In the genomic region with DNA sequence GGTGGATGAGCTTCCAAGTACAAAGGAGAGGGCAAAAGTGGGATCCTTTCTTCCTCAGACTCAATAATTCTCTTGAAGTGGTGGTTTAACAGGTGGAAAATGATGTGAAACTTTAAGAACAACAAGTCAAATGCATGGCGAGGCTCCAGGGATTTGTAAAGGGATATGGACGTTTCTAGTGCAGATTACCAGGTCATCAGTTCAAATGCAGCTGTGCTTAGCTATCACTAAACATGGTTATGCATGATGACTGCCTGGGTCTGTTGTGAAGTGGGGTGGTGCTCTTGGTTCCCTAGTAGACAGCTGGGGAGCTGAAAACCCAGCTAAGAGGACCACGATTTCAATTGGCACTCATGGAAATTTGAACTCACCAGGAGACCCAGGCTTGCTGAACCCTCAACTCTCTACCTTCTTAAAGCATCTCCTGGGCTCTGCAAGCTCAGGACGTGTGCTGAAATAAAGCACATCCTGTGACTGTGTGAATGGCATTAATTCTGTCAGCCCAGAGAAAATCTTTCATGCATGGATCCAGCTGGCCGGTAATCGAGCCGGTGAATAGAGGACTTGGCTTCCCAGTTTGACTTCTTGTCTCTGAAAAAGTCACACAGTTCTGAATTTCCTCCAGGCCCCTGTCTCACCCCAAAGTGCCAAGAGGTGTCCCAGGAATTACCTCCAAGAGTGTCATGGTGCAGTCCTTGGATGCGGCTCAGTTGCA, we compare ENCODE assay signal across 23 cellular contexts.
"Had no signal": no experiment of that assay in that cellular context is flagged by ENCODE, and none has a peak within 500 bp of the region (broad histone marks: within the 10 kb centered on the region; RNA-seq: fewer than 3 reads in every experiment).

No MANE protein-coding gene starts in this region.

- H3K27ac ChIP-seq: ascending aorta, esophagus squamous epithelium, gastrocnemius medialis, thyroid gland, upper lobe of right lung had no signal

- H3K9me3 ChIP-seq: ascending aorta, esophagus squamous epithelium, gastrocnemius medialis, thyroid gland, upper lobe of right lung had no signal

- H3K4me1 Mint-ChIP-seq: activated naive CD4-positive, alpha-beta T cell treated with anti-CD3 and anti-CD28 coated beads, Interleukin-2, amount 50 U/mL, for 24 hours; naive B cell had no signal

- H3K27me3 ChIP-seq: ascending aorta, gastrocnemius medialis, thyroid gland, upper lobe of right lung had no signal

- H3K27ac Mint-ChIP-seq: activated CD8-positive, alpha-beta T cell treated with anti-CD3 and anti-CD28 coated beads, Interleukin-2, amount 10 ng/mL, durations not matched to agents 7 days and 5 days; activated naive CD4-positive, alpha-beta T cell treated with anti-CD3 and anti-CD28 coated beads, Interleukin-2, amount 50 U/mL, for 24 hours; naive B cell; progenitor cell of endocrine pancreas; stimulated activated naive CD8-positive, alpha-beta T cell treated with anti-CD3 and anti-CD28 coated beads, Interleukin-15, Interleukin-2, amounts not matched to agents 100 ng/mL and 50 ng/mL, for 24 hours had no signal

- H3K4me1 ChIP-seq: gastrocnemius medialis, thyroid gland, upper lobe of right lung had no signal

- H3K36me3 ChIP-seq: ascending aorta, esophagus squamous epithelium, gastrocnemius medialis, thyroid gland, upper lobe of right lung had no signal

- DNase-seq: activated CD4-positive, alpha-beta T cell treated with anti-CD3 and anti-CD28 coated beads for 1 hour; activated CD4-positive, alpha-beta T cell treated with anti-CD3 and anti-CD28 coated beads, Interleukin-2, amount 50 U/mL, for 1 hour; activated CD8-positive, alpha-beta T cell treated with anti-CD3 and anti-CD28 coated beads, Interleukin-2, amount 10 ng/mL, durations not matched to agents 7 days and 5 days; activated gamma-delta T cell treated with Interleukin-2 at 50 U/mL for 16 hours; central memory CD4-positive, alpha-beta T cell; effector memory CD4-positive, alpha-beta T cell; esophagus squamous epithelium; gastrocnemius medialis; head of caudate nucleus; islet precursor cell; left cardiac atrium; mesenchymal stem cell; naive B cell; retina; stimulated activated CD4-positive, alpha-beta T cell treated with anti-CD3 and anti-CD28 coated beads, Interleukin-4, amount 100 ng/mL, for 4 hours; substantia nigra; T-helper 9 cell; thyroid gland; upper lobe of right lung had no signal

- H3K36me3 Mint-ChIP-seq: activated naive CD4-positive, alpha-beta T cell treated with anti-CD3 and anti-CD28 coated beads, Interleukin-2, amount 50 U/mL, for 24 hours; naive B cell had no signal

- H3K4me3 ChIP-seq: ascending aorta, esophagus squamous epithelium, gastrocnemius medialis, thyroid gland, upper lobe of right lung had no signal

- H3K4me3 Mint-ChIP-seq: activated CD8-positive, alpha-beta T cell treated with anti-CD3 and anti-CD28 coated beads, Interleukin-2, amount 10 ng/mL, durations not matched to agents 7 days and 5 days; activated naive CD4-positive, alpha-beta T cell treated with anti-CD3 and anti-CD28 coated beads, Interleukin-2, amount 50 U/mL, for 24 hours; naive B cell; stimulated activated naive CD8-positive, alpha-beta T cell treated with anti-CD3 and anti-CD28 coated beads, Interleukin-15, Interleukin-2, amounts not matched to agents 100 ng/mL and 50 ng/mL, for 24 hours had no signal

- ATAC-seq: activated CD8-positive, alpha-beta T cell treated with anti-CD3 and anti-CD28 coated beads, Interleukin-2, amount 10 ng/mL, durations not matched to agents 7 days and 5 days; gastrocnemius medialis; left cardiac atrium; upper lobe of right lung had no signal

- H3K9me3 Mint-ChIP-seq: activated naive CD4-positive, alpha-beta T cell treated with anti-CD3 and anti-CD28 coated beads, Interleukin-2, amount 50 U/mL, for 24 hours; naive B cell; stimulated activated naive CD8-positive, alpha-beta T cell treated with anti-CD3 and anti-CD28 coated beads, Interleukin-15, Interleukin-2, amounts not matched to agents 100 ng/mL and 50 ng/mL, for 24 hours had no signal
